ENCODE assay signal across 8 cellular contexts in genomic region chr14:93333631-93334095, GRCh38. TPM values are rescaled to one million over a fixed set of nuclear protein-coding genes. Genes with fewer than 3 reads are reported as not detected.
DNase-seq lines count a peak whose midpoint lies in the region; ATAC-seq lines count a peak whose summit lies in the region.

No MANE protein-coding gene starts in this region.

- peak overlapping the region; percentile 95 for H3K27ac Mint-ChIP-seq in T-helper 2 cell treated with Interferon-gamma antibody and Interleukin-4, amounts not matched to agents 5 μg/mL and 100 μg/mL, for 36 hours
- peak overlapping the region; percentile 92 for H3K27ac Mint-ChIP-seq in activated T-helper 2 cell treated with anti-CD3 and anti-CD28 coated beads, Interferon-gamma antibody, Interleukin-2, Interleukin-4, amounts not matched to agents 10 μg/mL and 5 μg/mL and 100 μg/mL, durations not matched to agents 14 hours and 24 hours and 36 hours
- peak overlapping the region; percentile 92 to 95 (median 93) for H3K27ac Mint-ChIP-seq in immature natural killer cell

- peak overlapping the region; percentile 87 for H3K4me3 Mint-ChIP-seq in T-helper 2 cell treated with Interferon-gamma antibody and Interleukin-4, amounts not matched to agents 5 μg/mL and 100 μg/mL, for 36 hours
- H3K4me3 Mint-ChIP-seq in activated T-helper 2 cell treated with anti-CD3 and anti-CD28 coated beads, Interferon-gamma antibody, Interleukin-2, Interleukin-4, amounts not matched to agents 10 μg/mL and 5 μg/mL and 100 μg/mL, durations not matched to agents 14 hours and 24 hours and 36 hours (ENCODE audit: low read depth): peak overlapping the region; percentile 85
- peak overlapping the region; percentile 89 to 96 (median 92) for H3K4me3 Mint-ChIP-seq in immature natural killer cell

- no peaks in the 10 kb centered on the region for H3K27me3 Mint-ChIP-seq in T-helper 2 cell treated with Interferon-gamma antibody and Interleukin-4, amounts not matched to agents 5 μg/mL and 100 μg/mL, for 36 hours (ENCODE audit: low read depth)
- no peaks in the 10 kb centered on the region for H3K27me3 Mint-ChIP-seq in activated T-helper 2 cell treated with anti-CD3 and anti-CD28 coated beads, Interferon-gamma antibody, Interleukin-2, Interleukin-4, amounts not matched to agents 10 μg/mL and 5 μg/mL and 100 μg/mL, durations not matched to agents 14 hours and 24 hours and 36 hours (ENCODE audit: low read depth)
- peaks cover 5 to 11% (median 9%) of the 10 kb centered on the region in 3 donors for H3K27me3 Mint-ChIP-seq in immature natural killer cell (ENCODE audit: low read depth in 3 of 3)

- H3K4me1 Mint-ChIP-seq in T-helper 2 cell treated with Interferon-gamma antibody and Interleukin-4, amounts not matched to agents 5 μg/mL and 100 μg/mL, for 36 hours (ENCODE audit: low read depth): peaks cover 33% of the 10 kb centered on the region
- peaks cover 30% of the 10 kb centered on the region for H3K4me1 Mint-ChIP-seq in activated T-helper 2 cell treated with anti-CD3 and anti-CD28 coated beads, Interferon-gamma antibody, Interleukin-2, Interleukin-4, amounts not matched to agents 10 μg/mL and 5 μg/mL and 100 μg/mL, durations not matched to agents 14 hours and 24 hours and 36 hours (ENCODE audit: low read depth)
- peaks cover 37 to 50% of the 10 kb centered on the region in 2 donors for H3K4me1 Mint-ChIP-seq in immature natural killer cell

- no peak for ATAC-seq in HG02981 (IDR thresholded peaks at IDR 0.05; ENCODE audit: unreplicated experiment)

- peak overlapping the region; percentile 93 for H3K27ac ChIP-seq in substantia nigra (ENCODE audit: low read depth, low read length, poor library complexity, severe bottlenecking)

- no peaks in the 10 kb centered on the region for H3K36me3 Mint-ChIP-seq in T-helper 2 cell treated with Interferon-gamma antibody and Interleukin-4, amounts not matched to agents 5 μg/mL and 100 μg/mL, for 36 hours (ENCODE audit: low read depth)
- peaks cover 2% of the 10 kb centered on the region for H3K36me3 Mint-ChIP-seq in activated T-helper 2 cell treated with anti-CD3 and anti-CD28 coated beads, Interferon-gamma antibody, Interleukin-2, Interleukin-4, amounts not matched to agents 10 μg/mL and 5 μg/mL and 100 μg/mL, durations not matched to agents 14 hours and 24 hours and 36 hours (ENCODE audit: low read depth)
- H3K36me3 Mint-ChIP-seq in immature natural killer cell: no peaks in the 10 kb centered on the region

- intact Hi-C loops in activated T-helper 2 cell treated with anti-CD3 and anti-CD28 coated beads, Interferon-gamma antibody, Interleukin-2, Interleukin-4, amounts not matched to agents 10 μg/mL and 5 μg/mL and 100 μg/mL, durations not matched to agents 14 hours and 24 hours and 36 hours (cut with micrococcal nuclease): loop anchor here (1.0 to 10.0 kb wide), 2 partner anchors 126 to 219 kb away; partner anchors contain the start of genes GON7, ITPK1 and UBR7

- H3K9me3 Mint-ChIP-seq in T-helper 2 cell treated with Interferon-gamma antibody and Interleukin-4, amounts not matched to agents 5 μg/mL and 100 μg/mL, for 36 hours: no peaks in the 10 kb centered on the region
- peaks cover 9% of the 10 kb centered on the region for H3K9me3 Mint-ChIP-seq in activated T-helper 2 cell treated with anti-CD3 and anti-CD28 coated beads, Interferon-gamma antibody, Interleukin-2, Interleukin-4, amounts not matched to agents 10 μg/mL and 5 μg/mL and 100 μg/mL, durations not matched to agents 14 hours and 24 hours and 36 hours
- H3K9me3 Mint-ChIP-seq in immature natural killer cell: no peaks in the 10 kb centered on the region

- DNase-seq in T-helper 2 cell treated with Interferon-gamma antibody and Interleukin-4, amounts not matched to agents 5 μg/mL and 100 μg/mL, for 36 hours (ENCODE audit: low spot score): no peak
- DNase-seq in T-helper 2 cell (no peak), immature natural killer cell (no peak), substantia nigra (lab: John Stamatoyannopoulos, UW) (no peak), KG1 (lab: John Stamatoyannopoulos, UW) (no peak), NCI-H774 (lab: John Stamatoyannopoulos, UW) (no peak)
- DNase-seq in activated T-helper 2 cell treated with anti-CD3 and anti-CD28 coated beads, Interferon-gamma antibody, Interleukin-2, Interleukin-4, amounts not matched to agents 10 μg/mL and 5 μg/mL and 100 μg/mL, durations not matched to agents 14 hours and 24 hours and 36 hours (ENCODE audit: low spot score): no peak

RNA-seq across cellular contexts. Expression of gene BTBD7, which starts 0.8 kb away (rescaled TPM):
- total RNA-seq in activated T-helper 2 cell treated with anti-CD3 and anti-CD28 coated beads, Interferon-gamma antibody, Interleukin-2, Interleukin-4, amounts not matched to agents 10 μg/mL and 5 μg/mL and 100 μg/mL, durations not matched to agents 14 hours and 24 hours and 36 hours: 16.5 and 17.9 TPM in 2 replicates
- 10 to 100 TPM in 2 of 3 donors, 1 to 10 TPM in 1; 6.2 to 11.6 (median 10.6) TPM for polyA plus RNA-seq in immature natural killer cell

RNA-seq across cellular contexts. Expression of gene COX8C, which starts 13.3 kb away (rescaled TPM):
- not detected in 2 replicates for total RNA-seq in activated T-helper 2 cell treated with anti-CD3 and anti-CD28 coated beads, Interferon-gamma antibody, Interleukin-2, Interleukin-4, amounts not matched to agents 10 μg/mL and 5 μg/mL and 100 μg/mL, durations not matched to agents 14 hours and 24 hours and 36 hours
- polyA plus RNA-seq in immature natural killer cell: not detected
